ENCODE assay signal across 9 cellular contexts in the genomic region with DNA sequence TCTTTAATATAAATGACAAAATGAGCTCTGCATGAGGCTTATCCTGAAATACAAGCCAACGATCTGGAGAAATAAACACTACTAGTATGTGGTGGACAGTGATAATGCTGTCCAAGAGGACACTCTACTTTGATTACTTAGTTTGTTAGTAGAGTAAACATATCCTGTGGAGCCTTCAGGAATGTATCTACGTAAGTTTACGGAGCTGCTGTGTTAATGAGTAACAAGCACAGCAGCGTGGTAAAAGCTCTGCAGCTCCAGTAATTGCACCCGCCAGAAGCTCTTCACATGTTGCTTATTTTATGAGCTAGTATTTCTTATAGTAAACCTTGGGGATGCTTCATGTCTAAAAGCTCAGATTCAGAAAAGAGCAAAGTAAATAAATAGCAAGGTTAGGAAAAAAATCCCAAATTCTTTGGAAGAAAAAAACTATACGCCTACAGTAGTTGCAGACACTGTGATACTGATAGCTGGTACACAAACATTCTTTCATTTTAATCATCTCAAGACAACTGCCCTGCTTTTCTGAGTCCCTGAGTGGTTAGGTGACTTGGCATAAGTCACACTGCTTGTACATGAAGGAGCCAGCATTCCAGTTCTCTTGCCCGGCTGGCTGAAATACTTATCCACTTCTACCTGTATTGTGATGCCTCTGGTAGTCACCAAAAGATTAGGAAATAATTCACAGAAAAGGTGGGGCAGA. TPM values are rescaled to one million over a fixed set of nuclear protein-coding genes. Genes with fewer than 3 reads are reported as not detected.
DNase-seq lines count a peak whose midpoint lies in the region; ATAC-seq and TF ChIP-seq lines count a peak whose summit lies in the region.
"Had no signal": no experiment of that assay in that cellular context is flagged by ENCODE, and none has a peak within 500 bp of the region (broad histone marks: within the 10 kb centered on the region; RNA-seq: fewer than 3 reads in every experiment).

No MANE protein-coding gene starts in this region.

- no peaks in the 10 kb centered on the region for H3K36me3 Mint-ChIP-seq in glutamatergic neuron (ENCODE audit: unreplicated experiment)
- H3K36me3 Mint-ChIP-seq in progenitor cell of endocrine pancreas (ENCODE audit: insufficient read depth): peaks cover 1% of the 10 kb centered on the region

- H3K9me3 Mint-ChIP-seq in glutamatergic neuron (ENCODE audit: unreplicated experiment): peaks cover 14% of the 10 kb centered on the region
- H3K9me3 Mint-ChIP-seq in progenitor cell of endocrine pancreas (ENCODE audit: low read depth): no peaks in the 10 kb centered on the region

- peak overlapping the region; percentile 70 for H3K27ac Mint-ChIP-seq in glutamatergic neuron (ENCODE audit: unreplicated experiment)
- H3K27ac Mint-ChIP-seq in progenitor cell of endocrine pancreas: peak overlapping the region; percentile 98

- peak; percentile 43 for DNase-seq in ELR (ENCODE audit: low read depth)
- DNase-seq in Panc1 (ENCODE audit: low read depth, low spot score): peak; percentile 48
- no peak for DNase-seq in glutamatergic neuron
- DNase-seq in progenitor cell of endocrine pancreas (ENCODE audit: low spot score, unreplicated experiment): no peak
- DNase-seq in activated naive CD4-positive, alpha-beta T cell treated with Interleukin-2 at 50 U/mL for 16 hours: no peak
- DNase-seq in SKM-1 (lab: John Stamatoyannopoulos, UW; ENCODE audit: unreplicated experiment): no peak
- no peak for DNase-seq in NCI-H82 (lab: John Stamatoyannopoulos, UW)
- DNase-seq: stimulated activated CD4-positive, alpha-beta T cell treated with anti-CD3 and anti-CD28 coated beads, Interleukin-4, amount 100 ng/mL, for 4 hours had no signal

- no TSS peak for BruUV-seq in Panc1 (replicated peaks; lab: Mats Ljungman, UMichigan)

- no peak for TF ChIP-seq CTCF in Panc1 (IDR thresholded peaks at IDR 0.05)
- TF ChIP-seq CTCF in glutamatergic neuron (IDR thresholded peaks at IDR 0.05; ENCODE audit: partially characterized antibody, unreplicated experiment): no peak
- no peak for TF ChIP-seq CTCF in progenitor cell of endocrine pancreas (IDR thresholded peaks at IDR 0.05; ENCODE audit: unreplicated experiment)

- H3K4me1 Mint-ChIP-seq in glutamatergic neuron (ENCODE audit: low read depth, unreplicated experiment) (peaks cover 69% of the 10 kb centered on the region), progenitor cell of endocrine pancreas (ENCODE audit: low read depth) (peaks cover 77% of the 10 kb centered on the region)

- H3K27me3 ChIP-seq in Panc1 (ENCODE audit: control insufficient read depth, insufficient read depth, low read length): no peaks in the 10 kb centered on the region

- H3K27me3 Mint-ChIP-seq in glutamatergic neuron (ENCODE audit: unreplicated experiment) (peaks cover 12% of the 10 kb centered on the region), progenitor cell of endocrine pancreas (no peaks in the 10 kb centered on the region)

- H3K27ac ChIP-seq in Panc1 (ENCODE audit: low read length): peak overlapping the region; percentile 81

- H3K4me1 ChIP-seq in Panc1 (ENCODE audit: control insufficient read depth, insufficient read depth, low read length): peaks cover 70% of the 10 kb centered on the region

- in situ Hi-C loops in Panc1 (cut with HindIII; ENCODE audit: low pct_unique_long_range_greater_than_20kb, low sequenced_read_pairs): no loop called here

- peak; percentile 85 for ATAC-seq in Panc1
- no peak for ATAC-seq in HG03565 (IDR thresholded peaks at IDR 0.05; ENCODE audit: unreplicated experiment)

- intact Hi-C loops in Panc1 (cut with micrococcal nuclease; ENCODE audit: unreplicated experiment): no loop called here

- H3K4me3 Mint-ChIP-seq in glutamatergic neuron (ENCODE audit: unreplicated experiment) (peak overlapping the region; percentile 60), progenitor cell of endocrine pancreas (ENCODE audit: low read depth) (peak overlapping the region; percentile 59)

- no peaks in the 10 kb centered on the region for H3K36me3 ChIP-seq in Panc1 (ENCODE audit: control insufficient read depth, insufficient read depth, low read length)

- POLR2A ChIA-PET in Panc1 (lab: Charles Lee): interaction anchor here (0.7 to 0.9 kb wide), 2 partner anchors 11 to 69 kb away, joined by 3 read pairs; no protein-coding TSS in a partner anchor

- peak overlapping the region in 1 of 2 experiments; percentile 14; a peak in 2 of 4 replicates for H3K4me3 ChIP-seq in Panc1 (ENCODE audit: low read depth in 2 of 2, low read length in 2 of 2)

- CTCF ChIA-PET in Panc1 (lab: Charles Lee): interaction anchor here (0.7 to 1.1 kb wide), 2 partner anchors 212 to 367 kb away, joined by 3 read pairs; no protein-coding TSS in a partner anchor

- no peaks in the 10 kb centered on the region for H3K9me3 ChIP-seq in Panc1 (ENCODE audit: control insufficient read depth, insufficient read depth, low read depth, low read length)

RNA-seq across cellular contexts. Expression of gene CCDC34, which starts 32.7 kb away (rescaled TPM):
- total RNA-seq in Panc1 (2021; ENCODE audit: unreplicated experiment) (28.3 TPM), glutamatergic neuron (ENCODE audit: unreplicated experiment) (3.5 TPM), progenitor cell of endocrine pancreas (25.9 and 32.2 TPM in 2 replicates)
- 21.2 TPM for polyA plus RNA-seq in Panc1 (2012; ENCODE audit: insufficient read length)

Comparison
In these comparisons a context has a peak if more than half of its experiments do, and no peak if none do; other contexts are left out.
1. DNase-seq: peak in ELR (single experiment) and Panc1 (single experiment); none in glutamatergic neuron (single experiment), progenitor cell of endocrine pancreas (single experiment), activated naive CD4-positive, alpha-beta T cell treated with Interleukin-2 at 50 U/mL for 16 hours (single experiment), SKM-1 (single experiment) and NCI-H82 (single experiment).